19 cellular contexts compared by ENCODE assay signal in genomic region chr10:124459395-124459794, GRCh38. TPM values are rescaled to one million over a fixed set of nuclear protein-coding genes. Genes with fewer than 3 reads are reported as not detected.
DNase-seq lines count a peak whose midpoint lies in the region; ATAC-seq and TF ChIP-seq lines count a peak whose summit lies in the region.
"Had no signal": no experiment of that assay in that cellular context is flagged by ENCODE, and none has a peak within 500 bp of the region (broad histone marks: within the 10 kb centered on the region; RNA-seq: fewer than 3 reads in every experiment).

No MANE protein-coding gene starts in this region.

- no peaks in the 10 kb centered on the region for H4K20me1 ChIP-seq in PC-3 (ENCODE audit: low read length)
- no peaks in the 10 kb centered on the region for H4K20me1 ChIP-seq in MM.1S (ENCODE audit: insufficient read depth, low read length)

- H3K9ac ChIP-seq in PC-3 (ENCODE audit: low read length), result no peak overlapping the region
- H3K9ac ChIP-seq in MM.1S (ENCODE audit: low read length), result no peak overlapping the region
- H3K9ac ChIP-seq: GM23248 had no signal

- no peak overlapping the region for H2AFZ ChIP-seq in PC-3 (ENCODE audit: low read length)
- H2AFZ ChIP-seq in MM.1S (ENCODE audit: low read length), result no peak overlapping the region
- H2AFZ ChIP-seq: GM23248 had no signal

- H3K27ac ChIP-seq in PC-3 (ENCODE audit: low read length), result no peak overlapping the region
- no peak overlapping the region for H3K27ac ChIP-seq in MM.1S (ENCODE audit: low read length)
- H3K27ac ChIP-seq: 22Rv1, GM23248, HL-60 had no signal

- POLR2A ChIA-PET in PC-3 (lab: Charles Lee; ENCODE audit: unreplicated experiment), result no interaction called here

- no peaks in the 10 kb centered on the region for H3K4me1 ChIP-seq in PC-3 (ENCODE audit: insufficient read depth, low read length)
- no peaks in the 10 kb centered on the region for H3K4me1 ChIP-seq in MM.1S (ENCODE audit: low read length)

- H3K79me2 ChIP-seq in PC-3 (ENCODE audit: low read length), result 0 out of 2 replicates have a peak, but pooled peaks cover 5% of the 10 kb centered on the region
- H3K79me2 ChIP-seq in MM.1S (ENCODE audit: low read length), result no peaks in the 10 kb centered on the region

- H3K36me3 ChIP-seq in PC-3 (ENCODE audit: low read depth, low read length) (no peaks in the 10 kb centered on the region), MM.1S (replicated peaks; ENCODE audit: insufficient read depth, low read length) (no peaks in the 10 kb centered on the region)
- H3K36me3 ChIP-seq: HAP-1 had no signal

- CTCF ChIA-PET in PC-3 (lab: Charles Lee), result no interaction called here

- H3K27me3 ChIP-seq in PC-3 (ENCODE audit: low read length), result peaks cover 5% of the 10 kb centered on the region; the same call in 1 of the 2 replicates
- H3K27me3 ChIP-seq in MM.1S (replicated peaks; ENCODE audit: insufficient read depth, low read length), result peaks cover 6% of the 10 kb centered on the region; the same call in 1 of the 2 replicates

- H3K4me3 Mint-ChIP-seq in T-helper 1 cell treated with Interleukin-12 subunit alpha and Interleukin-12 subunit beta and Interleukin-4 antibody, amounts not matched to agents 30 μg/mL and 1 μg/mL, for 36 hours, result no peak overlapping the region
- H3K4me3 Mint-ChIP-seq in type B pancreatic cell, result no peak overlapping the region
- H3K4me3 Mint-ChIP-seq: HFFc6 had no signal

- TF ChIP-seq CTCF in PC-3 (conservative IDR thresholded peaks at IDR 0.05; ENCODE audit: low read depth, low read length), result no peak
- TF ChIP-seq CTCF in epithelial cell of esophagus (IDR thresholded peaks at IDR 0.05; ENCODE audit: insufficient read depth, low read depth, low read length, missing control alignments), result no peak
- TF ChIP-seq CTCF in type B pancreatic cell (conservative IDR thresholded peaks at IDR 0.05), result no peak
- TF ChIP-seq CTCF in MM.1S (IDR thresholded peaks at IDR 0.05; ENCODE audit: low read length), result no peak

- H3K9me2 ChIP-seq in PC-3 (replicated peaks; ENCODE audit: low read length), result no peaks in the 10 kb centered on the region
- no peaks in the 10 kb centered on the region for H3K9me2 ChIP-seq in MM.1S (replicated peaks; ENCODE audit: insufficient read depth, low read length)

- no peak for DNase-seq in T-helper 1 cell
- peak; percentile 40 for DNase-seq in PC-3
- DNase-seq in epithelial cell of esophagus (ENCODE audit: low read depth), result peak; percentile 34
- DNase-seq in type B pancreatic cell (ENCODE audit: extremely low spot score, unreplicated experiment), result no peak
- no peak for DNase-seq in MM.1S
- no peak for DNase-seq in SW 1271 (lab: John Stamatoyannopoulos, UW)
- DNase-seq in NCI-H2029 (lab: John Stamatoyannopoulos, UW), result no peak
- DNase-seq: CD8-positive, alpha-beta memory T cell; DMS 273 treated with DMSO at 0.1 percent for 48 hours; GM23248; HFFc6 had no signal

- peaks cover 7% of the 10 kb centered on the region for H3K4me1 Mint-ChIP-seq in T-helper 1 cell treated with Interleukin-12 subunit alpha and Interleukin-12 subunit beta and Interleukin-4 antibody, amounts not matched to agents 30 μg/mL and 1 μg/mL, for 36 hours (ENCODE audit: low read depth)
- peaks cover 13% of the 10 kb centered on the region for H3K4me1 Mint-ChIP-seq in type B pancreatic cell (ENCODE audit: unreplicated experiment)

- ATAC-seq in PC-3, result no peak
- ATAC-seq: GM12878 had no signal

- intact Hi-C loops in PC-3 (cut with micrococcal nuclease), result no loop called here

- peaks cover under 1% of the 10 kb centered on the region for H3K36me3 Mint-ChIP-seq in T-helper 1 cell treated with Interleukin-12 subunit alpha and Interleukin-12 subunit beta and Interleukin-4 antibody, amounts not matched to agents 30 μg/mL and 1 μg/mL, for 36 hours (ENCODE audit: low read depth)
- no peaks in the 10 kb centered on the region for H3K36me3 Mint-ChIP-seq in type B pancreatic cell
- H3K36me3 Mint-ChIP-seq: CD14-positive monocyte had no signal

- no peaks in the 10 kb centered on the region for H3K9me3 Mint-ChIP-seq in T-helper 1 cell treated with Interleukin-12 subunit alpha and Interleukin-12 subunit beta and Interleukin-4 antibody, amounts not matched to agents 30 μg/mL and 1 μg/mL, for 36 hours
- H3K9me3 Mint-ChIP-seq in type B pancreatic cell, result no peaks in the 10 kb centered on the region
- H3K9me3 Mint-ChIP-seq: CD14-positive monocyte; CD8-positive, alpha-beta memory T cell; HFFc6 had no signal

- H3K4me2 ChIP-seq in PC-3 (ENCODE audit: low read length) (no peak overlapping the region), MM.1S (ENCODE audit: low read depth, low read length) (no peak overlapping the region)

- H3K27me3 Mint-ChIP-seq in T-helper 1 cell treated with Interleukin-12 subunit alpha and Interleukin-12 subunit beta and Interleukin-4 antibody, amounts not matched to agents 30 μg/mL and 1 μg/mL, for 36 hours (ENCODE audit: low read depth), result peaks cover 23% of the 10 kb centered on the region
- H3K27me3 Mint-ChIP-seq in type B pancreatic cell, result peaks cover 29% of the 10 kb centered on the region

- H3K27ac Mint-ChIP-seq in T-helper 1 cell treated with Interleukin-12 subunit alpha and Interleukin-12 subunit beta and Interleukin-4 antibody, amounts not matched to agents 30 μg/mL and 1 μg/mL, for 36 hours, result peak overlapping the region; percentile 29
- H3K27ac Mint-ChIP-seq in type B pancreatic cell, result peak overlapping the region; percentile 40
- H3K27ac Mint-ChIP-seq: CD14-positive monocyte, HFFc6 had no signal

- H3F3A ChIP-seq in PC-3 (ENCODE audit: low read length, unreplicated experiment), result no peaks in the 10 kb centered on the region
- H3F3A ChIP-seq in MM.1S (ENCODE audit: insufficient read depth, low read length), result no peaks in the 10 kb centered on the region

- H3K4me3 ChIP-seq in PC-3 (ENCODE audit: low read length) (no peak overlapping the region), epithelial cell of esophagus (ENCODE audit: low read length) (no peak overlapping the region), MM.1S (ENCODE audit: low read length) (no peak overlapping the region)
- H3K4me3 ChIP-seq: GM12878, GM23248, HAP-1 had no signal

- H3K9me3 ChIP-seq in PC-3 (ENCODE audit: low read length) (no peaks in the 10 kb centered on the region), MM.1S (replicated peaks; ENCODE audit: insufficient read depth, low read length) (no peaks in the 10 kb centered on the region)
- H3K9me3 ChIP-seq: HAP-1 had no signal

- BruUV-seq in PC-3 (replicated peaks; lab: Mats Ljungman, UMichigan), result no TSS peak

RNA-seq across cellular contexts. Expression of gene LHPP, which starts 2.2 kb away (rescaled TPM):
- total RNA-seq in PC-3 (2014; rRNA removed) (6.6 and 13.5 TPM in 2 replicates), type B pancreatic cell (ENCODE audit: low replicate concordance) (12.7 and 13.6 TPM in 2 replicates)

RNA-seq across cellular contexts. Expression of gene NKX1-2, which starts 9.6 kb away (rescaled TPM):
- total RNA-seq in PC-3 (2014; rRNA removed) (0.36 and 0.86 TPM in 2 replicates), type B pancreatic cell (ENCODE audit: low replicate concordance) (0.29 and 0.48 TPM in 2 replicates)
- total RNA-seq: A673; CD8-positive, alpha-beta memory T cell; Daoy; GM12878; GM23248; HFFc6 had no signal

RNA-seq across cellular contexts. Expression of gene OAT, which starts 40.7 kb away (rescaled TPM):
- 68.0 and 79.8 TPM in 2 replicates for total RNA-seq in PC-3 (2014; rRNA removed)
- 83.4 and 144 TPM in 2 replicates for total RNA-seq in type B pancreatic cell (ENCODE audit: low replicate concordance)

Comparison
In these comparisons a context has a peak if more than half of its experiments do, and no peak if none do; other contexts are left out.
1. DNase-seq: peak in PC-3 (single experiment) and epithelial cell of esophagus (single experiment); none in T-helper 1 cell (0 of 5), type B pancreatic cell (single experiment), MM.1S (single experiment), SW 1271 (0 of 2) and NCI-H2029 (single experiment).